29 cellular contexts compared by ENCODE assay signal in genomic region chr10:133106516-133106915, GRCh38.
"Had no signal": no experiment of that assay in that cellular context is flagged by ENCODE, and none has a peak within 500 bp of the region (broad histone marks: within the 10 kb centered on the region; RNA-seq: fewer than 3 reads in every experiment).

No MANE protein-coding gene starts in this region.

- H3K4me1 ChIP-seq: adrenal gland, ascending aorta, breast epithelium had no signal

- DNase-seq: activated effector memory CD4-positive, alpha-beta T cell treated with anti-CD3 and anti-CD28 coated beads, Interleukin-2, amount 50 U/mL, for 16 hours; activated effector memory CD4-positive, alpha-beta T cell treated with Interleukin-2 at 50 U/mL for 16 hours; activated gamma-delta T cell; activated gamma-delta T cell treated with Interleukin-2 at 50 U/mL for 16 hours; activated naive CD4-positive, alpha-beta T cell; activated naive CD4-positive, alpha-beta T cell treated with anti-CD3 and anti-CD28 coated beads for 36 hours; activated naive CD4-positive, alpha-beta T cell treated with anti-CD3 and anti-CD28 coated beads, Interleukin-2, amount 10 ng/mL, durations not matched to agents 7 days and 5 days; activated naive CD4-positive, alpha-beta T cell treated with anti-CD3 and anti-CD28 coated beads, Interleukin-2, amount 50 U/mL, for 16 hours; activated naive CD4-positive, alpha-beta T cell treated with Interleukin-2 at 50 U/mL for 16 hours; activated naive CD8-positive, alpha-beta T cell treated with anti-CD3 and anti-CD28 coated beads for 36 hours; activated naive CD8-positive, alpha-beta T cell treated with anti-CD3 and anti-CD28 coated beads, Interleukin-2, amount 10 ng/mL, durations not matched to agents 7 days and 5 days; activated naive CD8-positive, alpha-beta T cell treated with anti-CD3 and anti-CD28 coated beads, Interleukin-2, amount 50 U/mL, for 24 hours; activated T-cell treated with anti-CD3 and anti-CD28 coated beads, Interleukin-2, amount 50 U/mL, for 1 hour; activated T-cell treated with anti-CD3 and anti-CD28 coated beads, Interleukin-2, amount 50 U/mL, for 24 hours; activated T-cell treated with anti-CD3 and anti-CD28 coated beads, Interleukin-2, amount 50 U/mL, for 4 hours; activated T-cell treated with anti-CD3 and anti-CD28 coated beads, Interleukin-2, amount 50 U/mL, for 48 hours; activated T-cell treated with anti-CD3 and anti-CD28 coated beads, Interleukin-2, amount 50 U/mL, for 72 hours; adrenal gland; amniotic stem cell; amygdala; anterior cingulate cortex; aorta; body of pancreas; brain microvascular endothelial cell; central memory CD4-positive, alpha-beta T cell; cerebellar nuclear complex had no signal

- H3K36me3 ChIP-seq: adrenal gland, ascending aorta, brain microvascular endothelial cell, breast epithelium, cardiac muscle cell had no signal

- H3K27me3 ChIP-seq: ascending aorta, body of pancreas had no signal

- H3K4me3 ChIP-seq: adrenal gland, ascending aorta, body of pancreas, breast epithelium, cardiac muscle cell had no signal

- H3K27ac ChIP-seq: adrenal gland, ascending aorta, body of pancreas, brain microvascular endothelial cell, breast epithelium, cardiac muscle cell had no signal
